14 cellular contexts compared by ENCODE assay signal in the genomic region with DNA sequence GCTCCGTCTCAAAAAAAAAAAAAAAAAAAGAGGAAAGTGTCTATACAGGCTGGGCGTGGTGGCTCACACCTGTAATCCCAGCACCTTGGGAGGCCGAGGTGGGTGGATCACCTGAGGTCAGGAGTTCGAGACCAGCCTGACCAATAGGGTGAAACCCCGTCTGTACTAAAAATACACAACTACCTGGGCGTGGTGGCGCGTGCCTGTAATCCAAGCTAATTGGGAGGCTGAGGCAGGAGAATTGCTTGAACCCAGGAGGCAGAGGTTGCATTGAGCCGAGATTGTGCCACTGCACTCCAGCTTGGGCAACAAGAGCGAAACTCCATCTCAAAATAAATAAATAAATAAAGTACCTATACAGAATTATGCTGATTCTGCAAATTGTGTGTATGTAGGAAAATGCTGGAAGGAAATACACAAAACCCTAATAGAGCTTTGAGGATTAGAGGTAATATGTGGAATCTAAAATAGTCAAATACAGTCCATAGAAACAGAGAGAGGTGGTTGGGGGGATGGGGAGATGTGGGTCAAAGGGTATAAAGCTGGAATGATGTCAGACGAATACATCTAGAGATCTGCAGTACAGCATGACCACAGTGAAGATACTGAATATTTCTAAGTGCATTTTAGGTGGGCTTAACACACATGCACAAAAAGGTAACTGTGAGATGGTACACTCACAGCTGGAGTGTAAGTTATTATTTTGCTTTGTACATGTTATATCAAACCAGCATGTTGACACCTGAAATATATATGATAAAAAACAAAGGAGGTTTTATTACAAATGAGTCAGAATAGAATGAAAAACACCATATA.
DNase-seq lines count a peak whose midpoint lies in the region; ATAC-seq and TF ChIP-seq lines count a peak whose summit lies in the region.
"Had no signal": no experiment of that assay in that cellular context is flagged by ENCODE, and none has a peak within 500 bp of the region (broad histone marks: within the 10 kb centered on the region; RNA-seq: fewer than 3 reads in every experiment).

No MANE protein-coding gene starts in this region.

- H3K9me3 ChIP-seq in adipocyte (ENCODE audit: control insufficient read depth, low read length) (no peaks in the 10 kb centered on the region), mucosa of descending colon (no peaks in the 10 kb centered on the region)

- POLR2A ChIA-PET in AG04449 (lab: Yijun Ruan, JAX): interaction anchor here (0.7 to 5.9 kb wide), 5 partner anchors 15 to 131 kb away, joined by 3 to 58 read pairs (median 3); no protein-coding TSS in a partner anchor

- intact Hi-C loops in mucosa of descending colon (cut with DNase I, micrococcal nuclease) (loop anchor here in 1 of 2 donors (5.0 kb wide), 1 partner anchor 34 kb away; no protein-coding TSS in a partner anchor), cardiac septum (cut with DNase I) (no loop called here)

- CTCF ChIA-PET in AG04449 (lab: Yijun Ruan, JAX): interaction anchor here (1.3 to 3.1 kb wide), 5 partner anchors 11 to 132 kb away, joined by 3 to 19 read pairs (median 6); no protein-coding TSS in a partner anchor

- TF ChIP-seq CTCF in AG04449 (IDR thresholded peaks at IDR 0.05; ENCODE audit: insufficient read depth, low read length, missing control alignments) (no peak), mucosa of descending colon (IDR thresholded peaks at IDR 0.05) (no peak)

- DNase-seq in AG04449 (ENCODE audit: low read depth, low spot score) (no peak), HCEC 1CT (peak; percentile 63), adipocyte (ENCODE audit: low read depth) (no peak), mucosa of descending colon (peak in 1 of 3 donors; percentile 72), cardiac septum (ENCODE audit: low spot score) (no peak), NCI-H446 treated with DMSO at 0.1 percent for 48 hours (lab: John Stamatoyannopoulos, UW) (no peak), AG08395 (ENCODE audit: low spot score) (no peak)
- DNase-seq: activated gamma-delta T cell; DMS153; effector CD4-positive, alpha-beta T cell; naive B cell; NCI-H187 treated with DMSO at 0.1 percent for 48 hours; stimulated activated naive CD4-positive, alpha-beta T cell treated with Interleukin-2 at 50 U/mL for 16 hours had no signal

- H3K4me3 ChIP-seq in AG04449 (ENCODE audit: low read depth, low read length) (peak overlapping the region; percentile 86), adipocyte (ENCODE audit: low read length) (peak overlapping the region; percentile 91), mucosa of descending colon (no peak overlapping the region)

- H3K36me3 ChIP-seq in adipocyte (ENCODE audit: control insufficient read depth, insufficient read depth, low read length, severe bottlenecking): peaks cover 34% of the 10 kb centered on the region
- no peaks in the 10 kb centered on the region for H3K36me3 ChIP-seq in mucosa of descending colon (ENCODE audit: low read depth)

- no peaks in the 10 kb centered on the region for H3K27me3 ChIP-seq in adipocyte (replicated peaks; ENCODE audit: control insufficient read depth, insufficient read depth, low read length)

- peaks cover 72% of the 10 kb centered on the region for H3K4me1 ChIP-seq in adipocyte (ENCODE audit: control insufficient read depth, insufficient read depth, low read length)
- peaks cover 56% of the 10 kb centered on the region for H3K4me1 ChIP-seq in mucosa of descending colon (ENCODE audit: low read depth)

- ATAC-seq in mucosa of descending colon (peak; percentile 2), GM21360 (IDR thresholded peaks at IDR 0.05; ENCODE audit: unreplicated experiment) (no peak)

- H3K9ac ChIP-seq in adipocyte (ENCODE audit: low read length): peak overlapping the region; percentile 96
